Comparison of ENCODE assay signal across 19 cellular contexts in the genomic region with DNA sequence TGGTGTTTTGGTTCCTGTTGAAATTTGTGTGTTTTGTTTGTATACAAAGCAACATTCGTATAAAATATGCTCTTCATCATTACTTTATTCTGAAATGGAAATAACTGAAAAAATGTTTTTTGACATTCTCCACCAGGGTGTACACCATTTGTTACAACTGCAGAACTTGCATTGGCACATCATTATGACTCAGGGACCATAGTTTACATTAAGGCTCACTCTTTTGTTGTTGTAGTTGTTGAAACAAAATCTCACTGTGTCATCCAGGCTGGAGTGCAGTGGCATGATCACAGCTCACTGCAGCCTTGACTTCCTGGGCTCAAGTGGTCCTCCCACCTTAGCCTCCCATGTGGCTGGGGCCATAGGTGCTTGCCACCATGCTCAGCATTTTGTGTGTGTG.
A peak's percentile ranks its signal among the peaks of the same experiment; 100 is the strongest.
DNase-seq lines count a peak whose midpoint lies in the region; ATAC-seq, FAIRE-seq and TF ChIP-seq lines count a peak whose summit lies in the region.
"Had no signal": no experiment of that assay in that cellular context is flagged by ENCODE, and none has a peak within 500 bp of the region (broad histone marks: within the 10 kb centered on the region; RNA-seq: fewer than 3 reads in every experiment).

No MANE protein-coding gene starts in this region.

- no peak overlapping the region for H4K91ac ChIP-seq in neuronal stem cell (ENCODE audit: low read depth, low read length, poor library complexity)

- no peak overlapping the region for H3K14ac ChIP-seq in neuronal stem cell (ENCODE audit: low read length)

- no peak overlapping the region for H4K8ac ChIP-seq in neuronal stem cell (ENCODE audit: low read depth, low read length)

- H3K9ac ChIP-seq in neuronal stem cell (ENCODE audit: low read depth, low read length, poor library complexity): peak overlapping the region; percentile 54

- no CpG with 5 or more reads among the region's 1 CpG for WGBS in neuronal stem cell (ENCODE audit: extremely low coverage in 2 of 2, insufficient read length in 2 of 2, insufficient replicate concordance in 1 of 2), 2 donors

- no peak overlapping the region for H2BK5ac ChIP-seq in neuronal stem cell (ENCODE audit: low read length)

- H3K27me3 ChIP-seq in bronchial epithelial cell (ENCODE audit: control insufficient read depth, insufficient read depth, low read length) (no peaks in the 10 kb centered on the region), neuronal stem cell (ENCODE audit: control insufficient read depth in 3 of 3, insufficient read depth in 3 of 3, low read depth in 1 of 3, low read length in 3 of 3) (no peaks in the 10 kb centered on the region)
- H3K27me3 ChIP-seq: BE2C had no signal

- ATAC-seq in stimulated activated naive CD8-positive, alpha-beta T cell treated with anti-CD3 and anti-CD28 coated beads, Interleukin-15, amount 100 ng/mL, for 72 hours: no peak
- ATAC-seq in GM19324 (IDR thresholded peaks at IDR 0.05; ENCODE audit: low FRiP score, unreplicated experiment): no peak
- ATAC-seq: A549, HCT116, K562 had no signal

- no peak overlapping the region for H2BK12ac ChIP-seq in neuronal stem cell (ENCODE audit: low read length)

- no peaks in the 10 kb centered on the region for H3K4me1 ChIP-seq in neuronal stem cell (ENCODE audit: control insufficient read depth in 2 of 2, insufficient read depth in 1 of 2, low read depth in 1 of 2, low read length in 2 of 2)
- H3K4me1 ChIP-seq: A549, BE2C had no signal

- no peaks in the 10 kb centered on the region for H3K4me1 Mint-ChIP-seq in stimulated activated naive CD8-positive, alpha-beta T cell treated with anti-CD3 and anti-CD28 coated beads, Interleukin-15, amount 100 ng/mL, for 72 hours
- H3K4me1 Mint-ChIP-seq: CD4-positive, alpha-beta memory T cell had no signal

- H3K9me3 Mint-ChIP-seq in stimulated activated naive CD8-positive, alpha-beta T cell treated with anti-CD3 and anti-CD28 coated beads, Interleukin-15, amount 100 ng/mL, for 72 hours: peaks cover 0 to 6% of the 10 kb centered on the region in 2 donors

- H3K27me3 Mint-ChIP-seq in stimulated activated naive CD8-positive, alpha-beta T cell treated with anti-CD3 and anti-CD28 coated beads, Interleukin-15, amount 100 ng/mL, for 72 hours: no peaks in the 10 kb centered on the region
- H3K27me3 Mint-ChIP-seq: CD4-positive, alpha-beta memory T cell had no signal

- DNase-seq in EL (peak; percentile 14), G401 (ENCODE audit: low spot score) (peak; percentile 2), bronchial epithelial cell (ENCODE audit: low read depth) (peak; percentile 4), neuronal stem cell (ENCODE audit: low spot score) (no peak), D341Med (ENCODE audit: low spot score) (no peak)
- DNase-seq in stimulated activated naive CD8-positive, alpha-beta T cell treated with anti-CD3 and anti-CD28 coated beads, Interleukin-15, amount 100 ng/mL, for 72 hours: no peak
- DNase-seq: BE2C; CD4-positive, alpha-beta memory T cell; DMS153; GDM1 had no signal

- H3K27ac Mint-ChIP-seq in stimulated activated naive CD8-positive, alpha-beta T cell treated with anti-CD3 and anti-CD28 coated beads, Interleukin-15, amount 100 ng/mL, for 72 hours: no peak overlapping the region
- H3K27ac Mint-ChIP-seq: CD4-positive, alpha-beta memory T cell had no signal

- H2AFZ ChIP-seq in neuronal stem cell (ENCODE audit: low read length): no peak overlapping the region

- H3K4me3 ChIP-seq in bronchial epithelial cell (ENCODE audit: low read depth, low read length): no peak overlapping the region
- H3K4me3 ChIP-seq in neuronal stem cell (ENCODE audit: low read length in 2 of 2): no peak overlapping the region
- H3K4me3 ChIP-seq: A549, K562 had no signal

- no peak overlapping the region for H2BK120ac ChIP-seq in neuronal stem cell (ENCODE audit: low read depth, low read length)

- H3K36me3 ChIP-seq in bronchial epithelial cell (ENCODE audit: control insufficient read depth, insufficient read depth, low read length) (no peaks in the 10 kb centered on the region), neuronal stem cell (replicated peaks in 1 of 2; ENCODE audit: control insufficient read depth in 2 of 2, insufficient read depth in 2 of 2, low read length in 2 of 2) (no peaks in the 10 kb centered on the region)
- H3K36me3 ChIP-seq: BE2C had no signal

- H3K23ac ChIP-seq in neuronal stem cell (ENCODE audit: low read depth, low read length, poor library complexity): no peak overlapping the region

- H2BK15ac ChIP-seq in neuronal stem cell (ENCODE audit: low read length): no peak overlapping the region

- in situ Hi-C loops in G401 (cut with HindIII; ENCODE audit: low sequenced_read_pairs): no loop called here

- no peak overlapping the region for H3K4me3 Mint-ChIP-seq in stimulated activated naive CD8-positive, alpha-beta T cell treated with anti-CD3 and anti-CD28 coated beads, Interleukin-15, amount 100 ng/mL, for 72 hours
- H3K4me3 Mint-ChIP-seq: CD4-positive, alpha-beta memory T cell had no signal

- no peaks in the 10 kb centered on the region for H3K9me3 ChIP-seq in neuronal stem cell (replicated peaks in 1 of 2; ENCODE audit: control insufficient read depth in 2 of 2, insufficient read depth in 1 of 2, low read depth in 1 of 2, low read length in 2 of 2)
- H3K9me3 ChIP-seq: A549, BE2C had no signal

- FAIRE-seq in bronchial epithelial cell (lab: Jason Lieb, UNC): peak; percentile 68
- FAIRE-seq: A549, D721Med, GM12892, H1, K562 had no signal

- no peak overlapping the region for H3K4me2 ChIP-seq in neuronal stem cell (ENCODE audit: insufficient read depth, low read length, poor library complexity, severe bottlenecking)
- H3K4me2 ChIP-seq: A549 had no signal

- TF ChIP-seq CTCF in bronchial epithelial cell (IDR thresholded peaks at IDR 0.05; ENCODE audit: insufficient read depth, low read length, severe bottlenecking): no peak

- no peak overlapping the region for H3K4ac ChIP-seq in neuronal stem cell (ENCODE audit: low read length)

- H2AK5ac ChIP-seq in neuronal stem cell (ENCODE audit: low read depth, low read length): no peak overlapping the region

- H3K18ac ChIP-seq in neuronal stem cell (ENCODE audit: low read length): no peak overlapping the region

- no peak overlapping the region for H3K27ac ChIP-seq in neuronal stem cell (replicated peaks; ENCODE audit: low read length)
- H3K27ac ChIP-seq: A549, C4-2B, HL-60 had no signal

- no peaks in the 10 kb centered on the region for H3K79me1 ChIP-seq in neuronal stem cell (ENCODE audit: low read depth, low read length)

Comparison
In these comparisons a context has a peak if more than half of its experiments do, and no peak if none do; other contexts are left out.
1. DNase-seq: peak in EL (single experiment), G401 (single experiment) and bronchial epithelial cell (single experiment); none in neuronal stem cell (single experiment), stimulated activated naive CD8-positive, alpha-beta T cell treated with anti-CD3 and anti-CD28 coated beads, Interleukin-15, amount 100 ng/mL, for 72 hours (0 of 2) and D341Med (single experiment).